In genomic region chr1:92030701-92031107, GRCh38 we compare ENCODE assay signal across 9 cellular contexts. TPM values are rescaled to one million over a fixed set of nuclear protein-coding genes. Genes with fewer than 3 reads are reported as not detected.
A peak's percentile ranks its signal among the peaks of the same experiment; 100 is the strongest.
DNase-seq lines count a peak whose midpoint lies in the region; ATAC-seq, FAIRE-seq and TF ChIP-seq lines count a peak whose summit lies in the region.
"Had no signal": no experiment of that assay in that cellular context is flagged by ENCODE, and none has a peak within 500 bp of the region (broad histone marks: within the 10 kb centered on the region; RNA-seq: fewer than 3 reads in every experiment).

No MANE protein-coding gene starts in this region.

- no peaks in the 10 kb centered on the region for H3K27me3 ChIP-seq in CD8-positive, alpha-beta T cell (ENCODE audit: insufficient read depth, low read length)
- H3K27me3 ChIP-seq in keratinocyte (ENCODE audit: control insufficient read depth, extremely low read depth, insufficient read depth, low read length): no peaks in the 10 kb centered on the region

- H3K4me1 ChIP-seq in CD8-positive, alpha-beta T cell (ENCODE audit: insufficient read depth, low read length): peaks cover 10% of the 10 kb centered on the region
- H3K4me1 ChIP-seq in keratinocyte (ENCODE audit: control insufficient read depth, extremely low read depth, insufficient read depth, low read length): peaks cover 16% of the 10 kb centered on the region

- ATAC-seq in CD8-positive, alpha-beta T cell: no peak
- ATAC-seq in HG02571 (IDR thresholded peaks at IDR 0.05; ENCODE audit: unreplicated experiment) (no peak), HG03196 (IDR thresholded peaks at IDR 0.05; ENCODE audit: unreplicated experiment) (no peak)

- H4K20me1 ChIP-seq in keratinocyte (ENCODE audit: control insufficient read depth, extremely low read depth, insufficient read depth, low read length): no peaks in the 10 kb centered on the region

- peak overlapping the region; percentile 83 for H2AFZ ChIP-seq in keratinocyte (ENCODE audit: control insufficient read depth, low read length)

- no peaks in the 10 kb centered on the region for H3K36me3 ChIP-seq in CD8-positive, alpha-beta T cell (ENCODE audit: insufficient read depth, low read length)
- H3K36me3 ChIP-seq in keratinocyte (ENCODE audit: control insufficient read depth in 2 of 2, extremely low read depth in 1 of 2, insufficient read depth in 2 of 2, low read length in 2 of 2): no peaks in the 10 kb centered on the region

- no peaks in the 10 kb centered on the region for H3K79me2 ChIP-seq in keratinocyte (ENCODE audit: control insufficient read depth, insufficient read depth, low read length)

- CTCF ChIA-PET in CD8-positive, alpha-beta T cell (lab: Charles Lee): interaction anchor here (0.6 to 1.7 kb wide), 2 partner anchors 33 to 41 kb away, joined by 3 to 4 read pairs; no protein-coding TSS in a partner anchor

- no peaks in the 10 kb centered on the region for H3K9me3 Mint-ChIP-seq in CD8-positive, alpha-beta T cell
- no peaks in the 10 kb centered on the region for H3K9me3 Mint-ChIP-seq in activated naive CD8-positive, alpha-beta T cell (ENCODE audit: low read depth)

- H3K9me1 ChIP-seq in keratinocyte (ENCODE audit: control insufficient read depth, extremely low read depth, insufficient read depth, low read length): no peaks in the 10 kb centered on the region

- intact Hi-C loops in CD8-positive, alpha-beta T cell (cut with DNase I, micrococcal nuclease): no loop called here

- H3K27me3 Mint-ChIP-seq in CD8-positive, alpha-beta T cell (ENCODE audit: low read depth): peaks cover 18% of the 10 kb centered on the region
- peaks cover 18% of the 10 kb centered on the region for H3K27me3 Mint-ChIP-seq in activated naive CD8-positive, alpha-beta T cell

- no peaks in the 10 kb centered on the region for H3K36me3 Mint-ChIP-seq in CD8-positive, alpha-beta T cell
- H3K36me3 Mint-ChIP-seq in activated naive CD8-positive, alpha-beta T cell: no peaks in the 10 kb centered on the region

- TF ChIP-seq CTCF in CD8-positive, alpha-beta T cell (IDR thresholded peaks at IDR 0.05): no peak
- no peak for TF ChIP-seq CTCF in keratinocyte (optimal IDR thresholded peaks at IDR 0.05 in 1 of 3, IDR thresholded peaks at IDR 0.05 in 1 of 3, conservative IDR thresholded peaks at IDR 0.05 in 1 of 3; ENCODE audit: extremely low read depth in 1 of 3, insufficient read depth in 2 of 3, low read length in 3 of 3)

- peaks cover 17% of the 10 kb centered on the region for H3K4me1 Mint-ChIP-seq in CD8-positive, alpha-beta T cell (ENCODE audit: low read depth)
- H3K4me1 Mint-ChIP-seq in activated naive CD8-positive, alpha-beta T cell (ENCODE audit: low read depth): peaks cover 16% of the 10 kb centered on the region

- dilution Hi-C loops in keratinocyte (cut with MboI; ENCODE audit: extremely low pct_ligation_motif_present, low sequenced_read_pairs): no loop called here

- H3K27ac Mint-ChIP-seq in CD8-positive, alpha-beta T cell: no peak overlapping the region
- H3K27ac Mint-ChIP-seq in activated naive CD8-positive, alpha-beta T cell: no peak overlapping the region

- no peak overlapping the region for H3K27ac ChIP-seq in CD8-positive, alpha-beta T cell (ENCODE audit: low read depth, low read length)
- peak overlapping the region; percentile 47 for H3K27ac ChIP-seq in keratinocyte (ENCODE audit: control insufficient read depth, insufficient read depth, low read length)

- H3K9me3 ChIP-seq in CD8-positive, alpha-beta T cell (ENCODE audit: low read length): no peaks in the 10 kb centered on the region
- no peaks in the 10 kb centered on the region for H3K9me3 ChIP-seq in keratinocyte (ENCODE audit: control insufficient read depth, low read depth, low read length)

- peak overlapping the region; percentile 91 for H3K4me2 ChIP-seq in keratinocyte (ENCODE audit: control insufficient read depth, extremely low read depth, insufficient read depth, low read depth, low read length)

- peak overlapping the region; percentile 66 for H3K4me3 Mint-ChIP-seq in CD8-positive, alpha-beta T cell
- peak overlapping the region; percentile 76 for H3K4me3 Mint-ChIP-seq in activated naive CD8-positive, alpha-beta T cell

- peak overlapping the region; percentile 66 for H3K9ac ChIP-seq in keratinocyte (ENCODE audit: control insufficient read depth, extremely low read depth, insufficient read depth, low read length)

- no peak for DNase-seq in CD8-positive, alpha-beta T cell
- DNase-seq in HuH-7 (ENCODE audit: low spot score) (peak; percentile 24), keratinocyte (ENCODE audit: low read depth, low spot score) (peak; percentile 32), T-helper 9 cell (no peak)
- no peak for DNase-seq in activated CD8-positive, alpha-beta memory T cell treated with anti-CD3 and anti-CD28 coated beads for 24 hours

- FAIRE-seq in keratinocyte (lab: Jason Lieb, UNC): peak; percentile 88

- H3K4me3 ChIP-seq in CD8-positive, alpha-beta T cell (ENCODE audit: low read depth, low read length): no peak overlapping the region
- peak overlapping the region; percentile 53 to 65 (median 59) for H3K4me3 ChIP-seq in keratinocyte (ENCODE audit: control insufficient read depth in 2 of 3, extremely low read depth in 1 of 3, insufficient read depth in 2 of 3, low read depth in 1 of 3, low read length in 3 of 3)

- POLR2A ChIA-PET in CD8-positive, alpha-beta T cell (lab: Charles Lee): no interaction called here

RNA-seq across cellular contexts. Expression of gene EPHX4, which starts 0.9 kb away (rescaled TPM):
- total RNA-seq in CD8-positive, alpha-beta T cell: not detected
- 1.4 to 3.4 TPM (median 3.0 TPM) in 3 replicates for polyA plus RNA-seq in keratinocyte
- polyA plus RNA-seq in keratinocyte (2011; ENCODE audit: low read depth): not detected
- polyA plus RNA-seq in keratinocyte (2011; cell fraction: cytosol; rRNA removed): 3.7 and 6.4 TPM in 2 replicates
- polyA plus RNA-seq in keratinocyte (2011; cell fraction: nucleus; rRNA removed): 3.0 and 4.3 TPM in 2 replicates
- 2.9 TPM in 1 of 2 replicates, not detected in the other for polyA plus RNA-seq in keratinocyte (2012; ENCODE audit: low replicate concordance)
- polyA minus RNA-seq in keratinocyte: 0.20 to 0.90 TPM in 2 of 3 replicates, not detected in the other
- 1.3 TPM for polyA minus RNA-seq in keratinocyte (2011; cell fraction: cytosol; rRNA and poly(A)+ RNA removed)
- 1.7 and 2.2 TPM in 2 replicates for polyA minus RNA-seq in keratinocyte (2011; cell fraction: nucleus; rRNA and poly(A)+ RNA removed)

RNA-seq across cellular contexts. Expression of gene SETSIP, which starts 44.5 kb away (rescaled TPM):
- under 1 TPM in 1 of 2 experiments, not detected in 1; 0.52 TPM for total RNA-seq in CD8-positive, alpha-beta T cell
- 0.06 to 0.89 TPM (median 0.33 TPM) in 3 replicates for polyA plus RNA-seq in keratinocyte
- 1.00 TPM for polyA plus RNA-seq in keratinocyte (2011; ENCODE audit: low read depth)
- 0.40 and 0.61 TPM in 2 replicates for polyA plus RNA-seq in keratinocyte (2011; cell fraction: cytosol; rRNA removed)
- polyA plus RNA-seq in keratinocyte (2011; cell fraction: nucleus; rRNA removed): 0.14 TPM in 1 of 2 replicates, not detected in the other
- polyA plus RNA-seq in keratinocyte (2012; ENCODE audit: low replicate concordance): 1.2 and 1.4 TPM in 2 replicates
- polyA minus RNA-seq in keratinocyte: not detected in 3 replicates
- polyA minus RNA-seq in keratinocyte (2011; cell fraction: cytosol; rRNA and poly(A)+ RNA removed): not detected
- polyA minus RNA-seq in keratinocyte (2011; cell fraction: nucleus; rRNA and poly(A)+ RNA removed): not detected in 2 replicates
- total RNA-seq: subcutaneous adipose tissue had no signal

RNA-seq across cellular contexts. Expression of gene BTBD8, which starts 49.4 kb away (rescaled TPM):
- 1 to 10 TPM in 1 of 2 experiments, under 1 TPM in 1; 0.72 to 1.2 TPM for total RNA-seq in CD8-positive, alpha-beta T cell
- polyA plus RNA-seq in keratinocyte: 0.76 to 1.4 TPM (median 0.85 TPM) in 3 replicates
- polyA plus RNA-seq in keratinocyte (2011; ENCODE audit: low read depth): 1.4 TPM
- 0.39 and 0.72 TPM in 2 replicates for polyA plus RNA-seq in keratinocyte (2011; cell fraction: cytosol; rRNA removed)
- 1.9 and 2.5 TPM in 2 replicates for polyA plus RNA-seq in keratinocyte (2011; cell fraction: nucleus; rRNA removed)
- polyA plus RNA-seq in keratinocyte (2012; ENCODE audit: low replicate concordance): 0.79 and 1.0 TPM in 2 replicates
- polyA minus RNA-seq in keratinocyte: 0.30 to 1.7 TPM (median 1.2 TPM) in 3 replicates
- polyA minus RNA-seq in keratinocyte (2011; cell fraction: cytosol; rRNA and poly(A)+ RNA removed): 1.3 TPM
- polyA minus RNA-seq in keratinocyte (2011; cell fraction: nucleus; rRNA and poly(A)+ RNA removed): 3.6 and 7.0 TPM in 2 replicates

Comparison
In these comparisons a context has a peak if more than half of its experiments do, and no peak if none do; other contexts are left out.
1. DNase-seq: peak in HuH-7 (single experiment) and keratinocyte (single experiment); none in CD8-positive, alpha-beta T cell (0 of 7), activated CD8-positive, alpha-beta memory T cell treated with anti-CD3 and anti-CD28 coated beads for 24 hours (single experiment) and T-helper 9 cell (single experiment).